8 cellular contexts compared by ENCODE assay signal in the genomic region with DNA sequence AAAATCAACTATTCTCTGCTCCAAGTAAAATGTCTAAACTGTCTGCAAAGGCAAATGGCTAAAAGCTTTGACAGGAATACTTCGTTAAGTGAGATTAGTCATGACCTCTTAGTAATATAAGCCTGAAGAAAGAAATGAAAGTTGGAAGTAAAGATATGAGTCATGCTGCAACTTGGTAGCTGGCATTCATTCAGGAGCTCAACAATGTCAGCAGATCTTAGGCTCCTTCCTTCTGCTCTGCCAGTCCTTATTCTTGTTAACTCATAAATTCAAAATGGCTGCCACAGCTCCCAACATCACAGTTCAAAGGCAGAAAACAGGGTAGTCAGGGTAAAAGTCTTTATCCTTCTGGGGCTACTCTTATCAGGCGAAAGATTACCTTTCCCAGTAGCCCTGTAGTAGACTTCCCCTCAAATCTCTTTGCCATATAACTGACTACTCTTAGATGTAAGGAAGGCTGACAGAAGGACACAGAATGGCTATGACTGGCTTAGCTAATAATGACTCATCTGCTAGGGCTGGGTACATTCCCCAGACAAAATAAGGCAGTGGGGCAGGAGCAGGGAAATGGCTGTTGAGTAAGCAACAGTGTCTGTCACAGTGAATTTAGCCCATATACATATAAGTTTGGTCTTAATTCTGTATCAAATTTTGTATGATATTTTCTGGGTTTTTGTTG. TPM values are rescaled to one million over a fixed set of nuclear protein-coding genes. Genes with fewer than 3 reads are reported as not detected.
A peak's percentile ranks its signal among the peaks of the same experiment; 100 is the strongest.
DNase-seq lines count a peak whose midpoint lies in the region; ATAC-seq, FAIRE-seq and TF ChIP-seq lines count a peak whose summit lies in the region.

No MANE protein-coding gene starts in this region.

- peak overlapping the region in 41 of 59 donors; percentile 1 to 75 (median 54) for H3K27ac ChIP-seq in dorsolateral prefrontal cortex

- ATAC-seq in GM18873 (IDR thresholded peaks at IDR 0.05; ENCODE audit: low FRiP score, unreplicated experiment) (peak; percentile 78), HG03060 (IDR thresholded peaks at IDR 0.05; ENCODE audit: low read depth, unreplicated experiment) (peak; percentile 86)

- intact Hi-C loops in dorsolateral prefrontal cortex (cut with DNase I): no loop called here

- H3K4me3 ChIP-seq in dorsolateral prefrontal cortex: no peak overlapping the region

- TF ChIP-seq CTCF in dorsolateral prefrontal cortex (IDR thresholded peaks at IDR 0.05 in 54 of 56, conservative IDR thresholded peaks at IDR 0.05 in 2 of 56; ENCODE audit: low read depth in 1 of 56, partially characterized antibody in 56 of 56): no peak

- peak; percentile 78 for DNase-seq in AG08396 (ENCODE audit: low spot score)
- peak; percentile 95 for DNase-seq in RCC 7860 (ENCODE audit: low spot score)
- DNase-seq in dorsolateral prefrontal cortex: no peak
- peak; percentile 92 for DNase-seq in non-pigmented ciliary epithelial cell (ENCODE audit: low read depth)
- no peak for DNase-seq in COLO668 (lab: John Stamatoyannopoulos, UW; ENCODE audit: unreplicated experiment)
- no peak for DNase-seq in NCI-H345 (lab: John Stamatoyannopoulos, UW)

- peaks cover 0 to 3% (median 0%) of the 10 kb centered on the region in 45 donors for H3K27me3 ChIP-seq in dorsolateral prefrontal cortex

- FAIRE-seq in RCC 7860 (lab: Jason Lieb, UNC): peak; percentile 93

RNA-seq across cellular contexts. Expression of gene C6orf62, which starts 24.4 kb away (rescaled TPM):
- total RNA-seq in dorsolateral prefrontal cortex: 100 to 1,000 TPM in 17 of 120 experiments, 10 to 100 TPM in 103; 62.2 to 116 (median 89.9) TPM

RNA-seq across cellular contexts. Expression of gene GMNN, which starts 31.3 kb away (rescaled TPM):
- 10 to 100 TPM in 110 of 120 experiments, 1 to 10 TPM in 10; 7.1 to 41.6 (median 15.2) TPM for total RNA-seq in dorsolateral prefrontal cortex

RNA-seq across cellular contexts. Expression of gene ARMH2, which starts 55.3 kb away (rescaled TPM):
- total RNA-seq in dorsolateral prefrontal cortex: 1 to 10 TPM in 2 of 120 experiments, under 1 TPM in 6, not detected in 112; 0.60 to 1.8 (median 0.81) TPM

Comparison
In these comparisons a context has a peak if more than half of its experiments do, and no peak if none do; other contexts are left out.
1. DNase-seq: peak in AG08396 (single experiment), RCC 7860 (single experiment) and non-pigmented ciliary epithelial cell (single experiment); none in dorsolateral prefrontal cortex (0 of 10), COLO668 (single experiment) and NCI-H345 (single experiment).